8 cellular contexts compared by ENCODE assay signal in the genomic region with DNA sequence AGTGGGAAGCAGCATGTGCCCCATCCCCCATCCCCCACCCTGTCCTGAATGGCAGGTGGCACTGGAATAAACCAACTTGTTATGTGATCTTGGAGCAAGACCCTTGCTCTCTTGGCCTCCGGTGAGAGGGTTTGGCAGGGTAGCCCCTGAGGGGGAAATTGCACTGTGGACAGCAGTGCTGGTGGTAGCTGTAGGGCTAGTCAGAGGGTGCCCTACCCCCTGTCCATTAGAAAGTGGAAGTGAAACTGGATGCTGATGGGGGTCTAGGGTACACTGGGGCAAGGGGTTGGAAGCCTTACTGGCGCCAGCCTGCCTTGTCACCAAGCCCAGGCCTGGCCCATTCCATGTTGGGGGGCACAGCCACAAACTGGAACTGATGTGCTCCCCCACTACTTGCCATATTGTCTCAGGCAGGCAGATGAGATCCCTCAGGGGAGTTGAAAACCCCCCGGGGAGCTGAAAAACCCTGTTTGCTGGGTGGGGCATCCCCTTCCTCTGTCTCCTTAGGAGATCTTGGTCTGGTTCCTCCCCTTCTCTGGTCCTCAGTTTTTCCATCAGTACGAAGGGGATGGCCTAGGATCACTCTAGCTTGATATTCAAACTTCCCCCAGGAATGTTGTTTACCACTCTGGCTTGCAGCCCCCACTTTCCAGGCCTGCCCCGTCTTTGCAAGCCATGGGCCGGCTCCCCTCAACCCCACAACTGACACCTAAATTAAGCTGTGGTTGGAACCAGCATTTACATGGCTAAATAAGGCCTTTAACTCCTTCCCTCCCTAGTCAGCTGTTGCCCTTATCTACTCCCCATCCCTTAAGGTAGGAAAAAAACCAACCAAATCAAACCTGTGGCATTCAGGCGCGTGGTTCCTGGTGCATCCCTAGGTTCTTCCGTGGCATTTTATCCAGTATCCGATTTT. TPM values are rescaled to one million over a fixed set of nuclear protein-coding genes. Genes with fewer than 3 reads are reported as not detected.
DNase-seq lines count a peak whose midpoint lies in the region; ATAC-seq, FAIRE-seq and TF ChIP-seq lines count a peak whose summit lies in the region.

No MANE protein-coding gene starts in this region.

- POLR2A ChIA-PET in SK-N-SH (lab: Yijun Ruan, JAX) = no interaction called here

- no peaks in the 10 kb centered on the region for H3K9me3 ChIP-seq in SK-N-SH

- H3K9me3 Mint-ChIP-seq in progenitor cell of endocrine pancreas (ENCODE audit: low read depth) = no peaks in the 10 kb centered on the region

- ATAC-seq in GM18867 (IDR thresholded peaks at IDR 0.05; ENCODE audit: unreplicated experiment) (peak; percentile 38), HG02970 (IDR thresholded peaks at IDR 0.05; ENCODE audit: low FRiP score, unreplicated experiment) (peak; percentile 50)

- H3K27ac Mint-ChIP-seq in progenitor cell of endocrine pancreas = no peak overlapping the region

- peak overlapping the region; percentile 30 for H3K4me3 Mint-ChIP-seq in progenitor cell of endocrine pancreas (ENCODE audit: low read depth)

- no peak overlapping the region for H3K4me2 ChIP-seq in SK-N-SH

- no peaks in the 10 kb centered on the region for H3K27me3 ChIP-seq in bronchial epithelial cell (ENCODE audit: control insufficient read depth, insufficient read depth, low read length)
- H3K27me3 ChIP-seq in SK-N-SH (ENCODE audit: insufficient read depth) = no peaks in the 10 kb centered on the region

- H3F3A ChIP-seq in SK-N-SH (replicated peaks; ENCODE audit: insufficient read depth) = no peaks in the 10 kb centered on the region

- no peaks in the 10 kb centered on the region for H3K9me2 ChIP-seq in SK-N-SH

- H3K36me3 ChIP-seq in bronchial epithelial cell (ENCODE audit: control insufficient read depth, insufficient read depth, low read length) (no peaks in the 10 kb centered on the region), SK-N-SH (replicated peaks in 1 of 2; ENCODE audit: control insufficient read depth in 1 of 2, insufficient read depth in 2 of 2, low read length in 1 of 2) (peaks cover 0 to 4% of the 10 kb centered on the region in 2 experiments)

- no peak for TF ChIP-seq EP300 in SK-N-SH (IDR thresholded peaks at IDR 0.05; ENCODE audit: borderline replicate concordance in 1 of 2, low read depth in 1 of 2, low read length in 1 of 2)

- CTCF ChIA-PET in SK-N-SH (lab: Yijun Ruan, JAX) = interaction anchor here (1.1 to 2.1 kb wide), 7 partner anchors 11 to 190 kb away, joined by 3 to 7 read pairs (median 4); partner anchors contain the start of gene SYNPO

- no peaks in the 10 kb centered on the region for H4K20me1 ChIP-seq in SK-N-SH (ENCODE audit: insufficient read depth)

- H3K79me2 ChIP-seq in SK-N-SH (ENCODE audit: insufficient read depth) = no peaks in the 10 kb centered on the region

- TF ChIP-seq CTCF in bronchial epithelial cell (IDR thresholded peaks at IDR 0.05; ENCODE audit: insufficient read depth, low read length, severe bottlenecking) (no peak), progenitor cell of endocrine pancreas (IDR thresholded peaks at IDR 0.05; ENCODE audit: unreplicated experiment) (no peak), SK-N-SH (IDR thresholded peaks at IDR 0.05) (no peak)

- H3K27ac ChIP-seq in SK-N-SH (ENCODE audit: low read depth in 2 of 2, low read length in 1 of 2) (peak overlapping the region in 1 of 2 experiments; percentile 39; a peak in 1 of 4 replicates), substantia nigra (ENCODE audit: low read depth, low read length, poor library complexity, severe bottlenecking) (no peak overlapping the region)

- FAIRE-seq in bronchial epithelial cell (lab: Jason Lieb, UNC) = no peak

- peaks cover 45% of the 10 kb centered on the region for H3K27me3 Mint-ChIP-seq in progenitor cell of endocrine pancreas

- peaks cover 3% of the 10 kb centered on the region for H3K4me1 Mint-ChIP-seq in progenitor cell of endocrine pancreas (ENCODE audit: low read depth)

- H3K4me1 ChIP-seq in SK-N-SH (ENCODE audit: control insufficient read depth in 1 of 2, insufficient read depth in 2 of 2, low read depth in 1 of 2, low read length in 1 of 2) = peaks cover 9 to 66% of the 10 kb centered on the region in 2 experiments; a peak in 2 of 4 replicates

- no peaks in the 10 kb centered on the region for H3K36me3 Mint-ChIP-seq in progenitor cell of endocrine pancreas (ENCODE audit: insufficient read depth)

- H3K4me3 ChIP-seq in bronchial epithelial cell (ENCODE audit: low read depth, low read length) = peak overlapping the region; percentile 84
- H3K4me3 ChIP-seq in SK-N-SH (ENCODE audit: low read depth in 2 of 2, low read length in 1 of 2) = no peak overlapping the region

- DNase-seq in bronchial epithelial cell (ENCODE audit: low read depth) = no peak
- DNase-seq in progenitor cell of endocrine pancreas (ENCODE audit: low spot score, unreplicated experiment) = no peak
- DNase-seq in SK-N-SH = no peak
- no peak for DNase-seq in substantia nigra (lab: John Stamatoyannopoulos, UW)
- DNase-seq in activated CD4-positive, alpha-beta T cell treated with anti-CD3 and anti-CD28 coated beads, Interleukin-2, amount 50 U/mL, for 1 hour = no peak
- no peak for DNase-seq in SHP77 (lab: John Stamatoyannopoulos, UW)

- 97% methylated on average over 10 of the region's 10 CpGs for WGBS in SK-N-SH (ENCODE audit: low lambda C conversion rate)

- H3K9ac ChIP-seq in SK-N-SH = no peak overlapping the region

- no peak for TF ChIP-seq RAD21 in SK-N-SH (IDR thresholded peaks at IDR 0.05; ENCODE audit: low read length)

- H2AFZ ChIP-seq in SK-N-SH (ENCODE audit: low read depth) = no peak overlapping the region

TF ChIP-seq in SK-N-SH, 30 proteins besides CTCF, POLR2A, EP300 and RAD21:
- TF ChIP-seq JUND (IDR thresholded peaks at IDR 0.05) (no peak), YY1 (IDR thresholded peaks at IDR 0.05; ENCODE audit: low read depth) (no peak), FOSL2 (IDR thresholded peaks at IDR 0.05; ENCODE audit: borderline replicate concordance, low read depth) (no peak), RXRA (IDR thresholded peaks at IDR 0.05; ENCODE audit: borderline replicate concordance, low read depth) (no peak), SIN3A (IDR thresholded peaks at IDR 0.05; ENCODE audit: borderline replicate concordance, low read depth, low read length) (no peak), GABPA (IDR thresholded peaks at IDR 0.05; ENCODE audit: low read depth) (no peak), USF1 (IDR thresholded peaks at IDR 0.05; ENCODE audit: borderline replicate concordance, low read depth) (no peak), ELF1 (IDR thresholded peaks at IDR 0.05) (no peak), FOXJ3 (CRISPR knock-in tag; IDR thresholded peaks at IDR 0.05) (no peak), FOXM1 (IDR thresholded peaks at IDR 0.05; ENCODE audit: low read depth) (no peak), EZH2phosphoT487 (IDR thresholded peaks at IDR 0.05; ENCODE audit: borderline replicate concordance, low read depth) (no peak), POLR2AphosphoS5 (IDR thresholded peaks at IDR 0.05; ENCODE audit: low read depth, low read length) (no peak)
- TF ChIP-seq, protein P1, sequence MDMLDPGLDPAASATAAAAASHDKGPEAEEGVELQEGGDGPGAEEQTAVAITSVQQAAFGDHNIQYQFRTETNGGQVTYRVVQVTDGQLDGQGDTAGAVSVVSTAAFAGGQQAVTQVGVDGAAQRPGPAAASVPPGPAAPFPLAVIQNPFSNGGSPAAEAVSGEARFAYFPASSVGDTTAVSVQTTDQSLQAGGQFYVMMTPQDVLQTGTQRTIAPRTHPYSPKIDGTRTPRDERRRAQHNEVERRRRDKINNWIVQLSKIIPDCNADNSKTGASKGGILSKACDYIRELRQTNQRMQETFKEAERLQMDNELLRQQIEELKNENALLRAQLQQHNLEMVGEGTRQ (IDR thresholded peaks at IDR 0.05; ENCODE audit: borderline replicate concordance, low read depth, low read length) = no peak

RNA-seq across cellular contexts. Expression of gene SYNPO, which starts 14.4 kb away (rescaled TPM):
- total RNA-seq in bronchial epithelial cell (1.3 and 2.2 TPM in 2 replicates), progenitor cell of endocrine pancreas (1.4 and 1.5 TPM in 2 replicates)
- 3.0 and 5.1 TPM in 2 replicates for polyA plus RNA-seq in SK-N-SH (2012; rRNA removed)
- polyA plus RNA-seq in SK-N-SH (2012; cell fraction: cytosol; rRNA removed) = 3.3 and 4.5 TPM in 2 replicates
- polyA plus RNA-seq in SK-N-SH (2012; cell fraction: nucleus; rRNA removed) = 9.8 and 14.0 TPM in 2 replicates

RNA-seq across cellular contexts. Expression of gene MYOZ3, which starts 35.0 kb away (rescaled TPM):
- total RNA-seq in bronchial epithelial cell (not detected in 2 replicates), progenitor cell of endocrine pancreas (2.9 and 3.1 TPM in 2 replicates)
- polyA plus RNA-seq in SK-N-SH (2012; rRNA removed) = 0.26 and 0.41 TPM in 2 replicates
- 0.31 and 0.35 TPM in 2 replicates for polyA plus RNA-seq in SK-N-SH (2012; cell fraction: cytosol; rRNA removed)
- polyA plus RNA-seq in SK-N-SH (2012; cell fraction: nucleus; rRNA removed) = 0.48 and 0.67 TPM in 2 replicates
